In the genomic region with DNA sequence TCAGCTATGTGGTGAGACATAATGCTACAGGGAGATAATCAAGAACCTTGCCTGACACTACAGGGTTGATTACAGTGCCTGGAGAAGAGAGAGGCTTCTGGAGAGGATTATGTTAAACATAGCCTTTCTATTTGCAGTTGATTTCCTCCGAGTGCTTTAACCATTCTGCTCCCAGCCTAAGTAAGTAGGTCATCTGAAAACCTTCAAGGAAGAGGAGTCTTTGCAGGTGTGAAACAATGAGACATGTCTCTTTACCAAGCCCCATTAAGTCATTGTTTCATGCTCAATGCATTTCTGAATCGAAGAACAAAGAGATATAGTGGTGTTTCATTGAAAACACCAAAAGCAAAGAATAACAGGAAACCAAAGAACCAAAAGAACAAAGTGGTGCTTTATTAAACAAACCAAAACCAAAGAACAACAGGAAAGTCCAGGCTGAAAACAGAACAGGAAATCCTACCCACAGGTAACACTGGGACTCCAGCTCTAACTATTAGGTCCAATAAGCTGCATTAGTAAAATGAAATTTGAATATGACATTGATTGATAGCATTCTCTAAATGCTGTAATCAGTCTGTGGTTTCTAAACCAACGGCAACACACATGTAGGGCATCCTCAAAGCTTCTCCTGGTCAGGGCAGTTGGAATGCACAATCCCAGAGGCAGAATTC, we compare ENCODE assay signal across 9 cellular contexts.
DNase-seq lines count a peak whose midpoint lies in the region; ATAC-seq and TF ChIP-seq lines count a peak whose summit lies in the region.
"Had no signal": no experiment of that assay in that cellular context is flagged by ENCODE, and none has a peak within 500 bp of the region (broad histone marks: within the 10 kb centered on the region; RNA-seq: fewer than 3 reads in every experiment).

No MANE protein-coding gene starts in this region.

- TF ChIP-seq POLR2A in uterus (IDR thresholded peaks at IDR 0.05) = no peak

- intact Hi-C loops in left ventricle myocardium inferior (cut with micrococcal nuclease) = no loop called here
- intact Hi-C loops in cardiac septum (cut with DNase I) = no loop called here
- intact Hi-C loops in uterus (cut with DNase I; ENCODE audit: low total_unique reads) = no loop called here

- DNase-seq in left ventricle myocardium inferior (no peak), cardiac septum (ENCODE audit: low spot score) (no peak), type B pancreatic cell (ENCODE audit: extremely low spot score, unreplicated experiment) (no peak), middle frontal gyrus (ENCODE audit: extremely low spot score, low spot score) (no peak), uterus (no peak)
- no peak for DNase-seq in central memory CD8-positive, alpha-beta T cell (ENCODE audit: low spot score in 2 of 2)
- DNase-seq in activated CD4-positive, alpha-beta T cell treated with anti-CD3 and anti-CD28 coated beads for 1 hour = no peak

- H3K4me3 ChIP-seq in left ventricle myocardium inferior (no peak overlapping the region), uterus (no peak overlapping the region)

- H3K36me3 Mint-ChIP-seq in central memory CD8-positive, alpha-beta T cell (ENCODE audit: insufficient read depth) = no peaks in the 10 kb centered on the region
- no peaks in the 10 kb centered on the region for H3K36me3 Mint-ChIP-seq in type B pancreatic cell

- H3K27me3 Mint-ChIP-seq in central memory CD8-positive, alpha-beta T cell = no peaks in the 10 kb centered on the region
- peaks cover 6% of the 10 kb centered on the region for H3K27me3 Mint-ChIP-seq in type B pancreatic cell
- H3K27me3 Mint-ChIP-seq: stimulated activated naive CD8-positive, alpha-beta T cell treated with anti-CD3 and anti-CD28 coated beads, Interleukin-15, Interleukin-2, amounts not matched to agents 100 ng/mL and 50 ng/mL, for 24 hours had no signal

- H3K27me3 ChIP-seq in left ventricle myocardium inferior (ENCODE audit: low read depth) = peaks cover 30% of the 10 kb centered on the region
- H3K27me3 ChIP-seq in uterus = no peaks in the 10 kb centered on the region

- no peak overlapping the region for H3K4me3 Mint-ChIP-seq in central memory CD8-positive, alpha-beta T cell
- H3K4me3 Mint-ChIP-seq in type B pancreatic cell = peak overlapping the region; percentile 11
- H3K4me3 Mint-ChIP-seq: stimulated activated naive CD8-positive, alpha-beta T cell treated with anti-CD3 and anti-CD28 coated beads, Interleukin-15, Interleukin-2, amounts not matched to agents 100 ng/mL and 50 ng/mL, for 24 hours had no signal

- peak; percentile 86 for ATAC-seq in HG03571 (IDR thresholded peaks at IDR 0.05; ENCODE audit: unreplicated experiment)
- peak; percentile 32 for ATAC-seq in central memory CD8-positive, alpha-beta T cell (replicated peaks; ENCODE audit: extremely low read depth, poor library complexity, severe bottlenecking)

- peak overlapping the region; percentile 23 for H3K27ac ChIP-seq in left ventricle myocardium inferior (replicated peaks)
- H3K27ac ChIP-seq in uterus = no peak overlapping the region

- H3K9me3 ChIP-seq in left ventricle myocardium inferior (replicated peaks) (no peaks in the 10 kb centered on the region), uterus (no peaks in the 10 kb centered on the region)

- H3K4me1 ChIP-seq in left ventricle myocardium inferior (peaks cover 10% of the 10 kb centered on the region), uterus (no peaks in the 10 kb centered on the region)

- H3K4me1 Mint-ChIP-seq in central memory CD8-positive, alpha-beta T cell = peaks cover 7% of the 10 kb centered on the region
- peaks cover 27% of the 10 kb centered on the region for H3K4me1 Mint-ChIP-seq in type B pancreatic cell (ENCODE audit: unreplicated experiment)

- peaks cover 6% of the 10 kb centered on the region for H3K9me3 Mint-ChIP-seq in central memory CD8-positive, alpha-beta T cell
- H3K9me3 Mint-ChIP-seq in type B pancreatic cell = no peaks in the 10 kb centered on the region
- H3K9me3 Mint-ChIP-seq: stimulated activated naive CD8-positive, alpha-beta T cell treated with anti-CD3 and anti-CD28 coated beads, Interleukin-15, Interleukin-2, amounts not matched to agents 100 ng/mL and 50 ng/mL, for 24 hours had no signal

- H3K27ac Mint-ChIP-seq in central memory CD8-positive, alpha-beta T cell (ENCODE audit: low read depth) = no peak overlapping the region
- no peak overlapping the region for H3K27ac Mint-ChIP-seq in type B pancreatic cell
- H3K27ac Mint-ChIP-seq: stimulated activated naive CD8-positive, alpha-beta T cell treated with anti-CD3 and anti-CD28 coated beads, Interleukin-15, Interleukin-2, amounts not matched to agents 100 ng/mL and 50 ng/mL, for 24 hours had no signal

- H3K36me3 ChIP-seq in left ventricle myocardium inferior (no peaks in the 10 kb centered on the region), uterus (no peaks in the 10 kb centered on the region)

- no peak for TF ChIP-seq CTCF in left ventricle myocardium inferior (IDR thresholded peaks at IDR 0.05; ENCODE audit: borderline replicate concordance)
- TF ChIP-seq CTCF in type B pancreatic cell (conservative IDR thresholded peaks at IDR 0.05) = no peak
- no peak for TF ChIP-seq CTCF in uterus (IDR thresholded peaks at IDR 0.05)
